Comparison of ENCODE assay signal across 8 cellular contexts in genomic region chr11:2305140-2305861, GRCh38. TPM values are rescaled to one million over a fixed set of nuclear protein-coding genes. Genes with fewer than 3 reads are reported as not detected.
DNase-seq lines count a peak whose midpoint lies in the region; ATAC-seq and TF ChIP-seq lines count a peak whose summit lies in the region.

No MANE protein-coding gene starts in this region.

- H3K4me3 ChIP-seq in AG04450 (ENCODE audit: low read depth, low read length) (peak overlapping the region; percentile 27; the same call in 1 of the 2 replicates), epithelial cell of proximal tubule (ENCODE audit: low read depth, low read length) (no peak overlapping the region), muscle layer of colon (ENCODE audit: low read depth in 1 of 2, low read length in 2 of 2) (peak overlapping the region; percentile 25 to 45)

- TF ChIP-seq CTCF in AG04450 (IDR thresholded peaks at IDR 0.05; ENCODE audit: low read depth, low read length): peak; percentile 71
- peak; percentile 85 for TF ChIP-seq CTCF in epithelial cell of proximal tubule (conservative IDR thresholded peaks at IDR 0.05; ENCODE audit: low read depth, low read length)

- peak; percentile 56 for ATAC-seq in GM21529 (IDR thresholded peaks at IDR 0.05; ENCODE audit: unreplicated experiment)

- H3K27me3 ChIP-seq in AG04450 (ENCODE audit: control insufficient read depth, insufficient read depth, low read length) (no peaks in the 10 kb centered on the region), muscle layer of colon (ENCODE audit: control insufficient read depth in 1 of 2, insufficient read depth in 2 of 2, low read length in 2 of 2) (no peaks in the 10 kb centered on the region)

- DNase-seq in AG04450 (ENCODE audit: low read depth, low spot score) (no peak), NOMO-1 treated with dmso at 0.1 percent for 144 hours (lab: John Stamatoyannopoulos, UW; ENCODE audit: unreplicated experiment) (peak; percentile 54), activated T-cell treated with anti-CD3 and anti-CD28 coated beads for 24 hours (ENCODE audit: low read depth) (peak; percentile 70), epithelial cell of proximal tubule (ENCODE audit: low read depth) (no peak), GF-D8 (lab: John Stamatoyannopoulos, UW) (no peak)
- DNase-seq in stimulated activated CD8-positive, alpha-beta memory T cell treated with anti-CD3 and anti-CD28 coated beads, Interleukin-4, amount 100 ng/mL, for 48 hours: peak; percentile 96

- H3K27ac ChIP-seq in AG04450 (ENCODE audit: low read depth, low read length) (peak overlapping the region; percentile 95), muscle layer of colon (ENCODE audit: low read depth, low read length) (peak overlapping the region; percentile 94)

- H3K9me3 ChIP-seq in AG04450 (ENCODE audit: control insufficient read depth, insufficient read depth, low read length) (no peaks in the 10 kb centered on the region), muscle layer of colon (ENCODE audit: low read length) (no peaks in the 10 kb centered on the region)

- H3K36me3 ChIP-seq in muscle layer of colon (ENCODE audit: insufficient read depth, low read length): no peaks in the 10 kb centered on the region

- CTCF ChIA-PET in AG04450 (lab: Charles Lee): interaction anchor here (0.7 to 4.9 kb wide), 15 partner anchors 15 to 1098 kb away, joined by 3 to 116 read pairs (median 4); partner anchors contain the start of gene TSSC4

- H3K9ac ChIP-seq in muscle layer of colon (ENCODE audit: low read length): peak overlapping the region; percentile 71

- peaks cover 58% of the 10 kb centered on the region for H3K4me1 ChIP-seq in muscle layer of colon (ENCODE audit: insufficient read depth, low read length)

- POLR2A ChIA-PET in AG04450 (lab: Yijun Ruan, JAX): interaction anchor here (0.7 to 1.9 kb wide), 6 partner anchors 68 to 115 kb away, joined by 3 to 14 read pairs (median 7); partner anchors contain the start of gene TSSC4

RNA-seq across cellular contexts. Expression of gene TSPAN32, which starts 3.5 kb away (rescaled TPM):
- 0.10 and 0.14 TPM in 2 replicates for polyA plus RNA-seq in AG04450 (2011; rRNA removed)
- polyA minus RNA-seq in AG04450 (2011; rRNA and poly(A)+ RNA removed): 0.52 TPM in 1 of 2 replicates, not detected in the other
- total RNA-seq in epithelial cell of proximal tubule: not detected in 2 replicates

RNA-seq across cellular contexts. Expression of gene C11orf21, which starts 3.6 kb away (rescaled TPM):
- not detected in 2 replicates for polyA plus RNA-seq in AG04450 (2011; rRNA removed)
- polyA minus RNA-seq in AG04450 (2011; rRNA and poly(A)+ RNA removed): not detected in 2 replicates
- not detected in 2 replicates for total RNA-seq in epithelial cell of proximal tubule

RNA-seq across cellular contexts. Expression of gene ASCL2, which starts 34.9 kb away (rescaled TPM):
- not detected in 2 replicates for polyA plus RNA-seq in AG04450 (2011; rRNA removed)
- polyA minus RNA-seq in AG04450 (2011; rRNA and poly(A)+ RNA removed): not detected in 2 replicates
- total RNA-seq in epithelial cell of proximal tubule: 0.12 TPM in 1 of 2 replicates, not detected in the other

Comparison
In these comparisons a context has a peak if more than half of its experiments do, and no peak if none do; other contexts are left out.
1. DNase-seq: peak in NOMO-1 treated with dmso at 0.1 percent for 144 hours (single experiment), activated T-cell treated with anti-CD3 and anti-CD28 coated beads for 24 hours (single experiment) and stimulated activated CD8-positive, alpha-beta memory T cell treated with anti-CD3 and anti-CD28 coated beads, Interleukin-4, amount 100 ng/mL, for 48 hours (single experiment); none in AG04450 (single experiment), epithelial cell of proximal tubule (single experiment) and GF-D8 (single experiment).